In the genomic region with DNA sequence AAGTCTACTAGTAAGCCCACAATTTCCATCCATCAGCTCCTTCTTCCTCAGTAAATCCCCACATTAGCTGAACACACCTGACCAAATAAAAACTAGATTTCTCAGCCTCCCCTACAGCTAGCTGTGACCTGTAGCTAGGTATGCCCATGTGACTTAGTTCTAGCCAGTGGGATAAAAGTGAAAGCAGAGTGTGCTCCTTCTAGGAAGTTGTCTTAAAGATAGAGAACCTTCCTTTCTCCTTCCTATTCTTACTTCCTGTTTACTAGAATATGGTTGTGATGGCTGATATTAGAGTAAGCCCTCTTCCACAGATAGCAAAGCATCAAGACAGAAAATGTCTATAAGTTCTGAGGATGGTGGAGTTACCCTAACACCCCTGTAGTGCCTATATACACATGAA, we compare ENCODE assay signal across 10 cellular contexts.
DNase-seq lines count a peak whose midpoint lies in the region; ATAC-seq, FAIRE-seq and TF ChIP-seq lines count a peak whose summit lies in the region.
"Had no signal": no experiment of that assay in that cellular context is flagged by ENCODE, and none has a peak within 500 bp of the region (broad histone marks: within the 10 kb centered on the region; RNA-seq: fewer than 3 reads in every experiment).

No MANE protein-coding gene starts in this region.

- ATAC-seq in PC-3 (peak; percentile 43; the same call in 1 of the 2 replicates), HG02852 (IDR thresholded peaks at IDR 0.05; ENCODE audit: unreplicated experiment) (no peak)

- FAIRE-seq in GM19239 (lab: Jason Lieb, UNC) = peak; percentile 98

- intact Hi-C loops in PC-3 (cut with micrococcal nuclease) = no loop called here

- no peak for DNase-seq in GM19239 (ENCODE audit: insufficient read length, low spot score)
- no peak for DNase-seq in PC-3
- DNase-seq in fibroblast of the aortic adventitia (ENCODE audit: low read depth) = peak; percentile 2
- no peak for DNase-seq in HuH-7 (ENCODE audit: low spot score)
- no peak for DNase-seq in DMS 273 treated with DMSO at 0.1 percent for 48 hours (lab: John Stamatoyannopoulos, UW)
- no peak for DNase-seq in HEK293T (ENCODE audit: extremely low spot score)
- DNase-seq: esophagus squamous epithelium; stimulated activated CD4-positive, alpha-beta T cell treated with anti-CD3 and anti-CD28 coated beads, Interleukin-4, amount 100 ng/mL, for 1 hour had no signal

- H3K9ac ChIP-seq in BLaER1 (no peak overlapping the region), PC-3 (ENCODE audit: low read length) (no peak overlapping the region)

- H3K27me3 ChIP-seq in BLaER1 (no peaks in the 10 kb centered on the region), PC-3 (ENCODE audit: low read length) (no peaks in the 10 kb centered on the region)
- H3K27me3 ChIP-seq: esophagus squamous epithelium had no signal

- no peak overlapping the region for H2AFZ ChIP-seq in PC-3 (ENCODE audit: low read length)

- H3K4me3 ChIP-seq in BLaER1 (no peak overlapping the region), PC-3 (ENCODE audit: low read length) (no peak overlapping the region), fibroblast of the aortic adventitia (ENCODE audit: low read depth, low read length) (no peak overlapping the region)
- H3K4me3 ChIP-seq: esophagus squamous epithelium had no signal

- BruUV-seq in PC-3 (replicated peaks; lab: Mats Ljungman, UMichigan) = no TSS peak

- CTCF ChIA-PET in PC-3 (lab: Charles Lee) (no interaction called here), HEK293T (lab: Yijun Ruan, JAX) (no interaction called here)

- peaks cover 27% of the 10 kb centered on the region; the same call in 1 of the 2 replicates for H4K20me1 ChIP-seq in BLaER1
- H4K20me1 ChIP-seq in PC-3 (ENCODE audit: low read length) = no peaks in the 10 kb centered on the region

- H3K36me3 ChIP-seq in BLaER1 (peaks cover 85% of the 10 kb centered on the region), PC-3 (ENCODE audit: low read depth, low read length) (peaks cover 16% of the 10 kb centered on the region)

- TF ChIP-seq CTCF in PC-3 (conservative IDR thresholded peaks at IDR 0.05; ENCODE audit: low read depth, low read length) = no peak
- TF ChIP-seq CTCF in fibroblast of the aortic adventitia (IDR thresholded peaks at IDR 0.05; ENCODE audit: insufficient read depth, low read length) = no peak

- H3K79me2 ChIP-seq in PC-3 (ENCODE audit: low read length) = no peaks in the 10 kb centered on the region

- peaks cover 25% of the 10 kb centered on the region for H3K4me1 ChIP-seq in BLaER1
- H3K4me1 ChIP-seq in PC-3 (ENCODE audit: insufficient read depth, low read length) = no peaks in the 10 kb centered on the region
- H3K4me1 ChIP-seq: esophagus squamous epithelium had no signal

- H3K27ac ChIP-seq in BLaER1 (no peak overlapping the region; the same call in 1 of the 2 replicates), PC-3 (ENCODE audit: low read length) (no peak overlapping the region)
- H3K27ac ChIP-seq: esophagus squamous epithelium had no signal

- peak overlapping the region; percentile 40; the same call in 1 of the 2 replicates for H3K4me2 ChIP-seq in BLaER1
- no peak overlapping the region for H3K4me2 ChIP-seq in PC-3 (ENCODE audit: low read length)

- no peaks in the 10 kb centered on the region for H3K9me2 ChIP-seq in PC-3 (replicated peaks; ENCODE audit: low read length)

- H3K9me3 ChIP-seq in BLaER1 = peaks cover 5% of the 10 kb centered on the region; the same call in 1 of the 2 replicates
- no peaks in the 10 kb centered on the region for H3K9me3 ChIP-seq in PC-3 (ENCODE audit: low read length)
- H3K9me3 ChIP-seq: esophagus squamous epithelium had no signal

- POLR2A ChIA-PET in PC-3 (lab: Charles Lee; ENCODE audit: unreplicated experiment) (no interaction called here), HEK293T (lab: Yijun Ruan, JAX) (no interaction called here)

- no peaks in the 10 kb centered on the region for H3F3A ChIP-seq in PC-3 (ENCODE audit: low read length, unreplicated experiment)

TF ChIP-seq in HEK293T, 16 proteins besides CTCF, POLR2A, EP300 and RAD21:
- no peak for TF ChIP-seq CTBP1 (IDR thresholded peaks at IDR 0.05; ENCODE audit: borderline replicate concordance)
- TF ChIP-seq LEF1 (IDR thresholded peaks at IDR 0.05; ENCODE audit: borderline replicate concordance) = no peak
- TF ChIP-seq SP1 (IDR thresholded peaks at IDR 0.05) = no peak
- no peak for TF ChIP-seq FOXM1 (IDR thresholded peaks at IDR 0.05; ENCODE audit: borderline replicate concordance)
- no peak for TF ChIP-seq HDGF (IDR thresholded peaks at IDR 0.05; ENCODE audit: borderline replicate concordance)
- TF ChIP-seq L3MBTL2 (conservative IDR thresholded peaks at IDR 0.05) = no peak
- TF ChIP-seq BHLHE40 (IDR thresholded peaks at IDR 0.05; ENCODE audit: borderline replicate concordance) = no peak
- TF ChIP-seq, protein P1, sequence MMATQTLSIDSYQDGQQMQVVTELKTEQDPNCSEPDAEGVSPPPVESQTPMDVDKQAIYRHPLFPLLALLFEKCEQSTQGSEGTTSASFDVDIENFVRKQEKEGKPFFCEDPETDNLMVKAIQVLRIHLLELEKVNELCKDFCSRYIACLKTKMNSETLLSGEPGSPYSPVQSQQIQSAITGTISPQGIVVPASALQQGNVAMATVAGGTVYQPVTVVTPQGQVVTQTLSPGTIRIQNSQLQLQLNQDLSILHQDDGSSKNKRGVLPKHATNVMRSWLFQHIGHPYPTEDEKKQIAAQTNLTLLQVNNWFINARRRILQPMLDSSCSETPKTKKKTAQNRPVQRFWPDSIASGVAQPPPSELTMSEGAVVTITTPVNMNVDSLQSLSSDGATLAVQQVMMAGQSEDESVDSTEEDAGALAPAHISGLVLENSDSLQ (IDR thresholded peaks at IDR 0.05) = no peak
- TF ChIP-seq FOXK2 (IDR thresholded peaks at IDR 0.05) = no peak
- TF ChIP-seq SUZ12 (IDR thresholded peaks at IDR 0.05) = no peak
- no peak for TF ChIP-seq ARNT (IDR thresholded peaks at IDR 0.05)
